9 cellular contexts compared by ENCODE assay signal in genomic region chr4:112279025-112279881, GRCh38. TPM values are rescaled to one million over a fixed set of nuclear protein-coding genes. Genes with fewer than 3 reads are reported as not detected.
DNase-seq lines count a peak whose midpoint lies in the region; ATAC-seq and TF ChIP-seq lines count a peak whose summit lies in the region.
"Had no signal": no experiment of that assay in that cellular context is flagged by ENCODE, and none has a peak within 500 bp of the region (broad histone marks: within the 10 kb centered on the region; RNA-seq: fewer than 3 reads in every experiment).

No MANE protein-coding gene starts in this region.

- H3K36me3 ChIP-seq in H7 (replicated peaks; ENCODE audit: control insufficient read depth, insufficient read depth, low read length) (no peaks in the 10 kb centered on the region), adrenal gland (replicated peaks in 1 of 2) (no peaks in the 10 kb centered on the region)

- peaks cover 4 to 20% of the 10 kb centered on the region in 2 donors for H3K4me1 ChIP-seq in adrenal gland (replicated peaks in 1 of 2)

- intact Hi-C loops in left colon (cut with DNase I, micrococcal nuclease) (no loop called here), adrenal gland (cut with DNase I) (no loop called here)

- no peak for TF ChIP-seq CTCF in adrenal gland (IDR thresholded peaks at IDR 0.05)

- WGBS in adrenal gland, 4 donors: 64 to 73% (median 70%) methylated on average over 10 of the region's 10 CpGs

- TF ChIP-seq POLR2A in adrenal gland (IDR thresholded peaks at IDR 0.05): no peak

- no peaks in the 10 kb centered on the region for H3K9me3 ChIP-seq in adrenal gland (replicated peaks in 1 of 3)

- H3K4me3 ChIP-seq in H7 (ENCODE audit: insufficient read depth, low read depth, low read length): no peak overlapping the region
- H3K4me3 ChIP-seq in adrenal gland: no peak overlapping the region

- no peaks in the 10 kb centered on the region; the same call in 1 of the 2 replicates for H3K27me3 ChIP-seq in H7 (ENCODE audit: control insufficient read depth, insufficient read depth, low read length)
- H3K27me3 ChIP-seq in adrenal gland: no peaks in the 10 kb centered on the region

- ATAC-seq in GM18858 (IDR thresholded peaks at IDR 0.05; ENCODE audit: unreplicated experiment) (peak; percentile 73), GM21786 (IDR thresholded peaks at IDR 0.05; ENCODE audit: unreplicated experiment) (peak; percentile 58), left colon (peak; percentile 27)

- no peak overlapping the region for H3K27ac ChIP-seq in adrenal gland

- DNase-seq in LHCN-M2 (ENCODE audit: low read depth) (peak; percentile 4), left colon (no peak), H7 (no peak), adrenal gland (no peak), hippocampal formation (lab: John Stamatoyannopoulos, UW) (no peak), NCI-H2029 (lab: John Stamatoyannopoulos, UW) (no peak)
- DNase-seq: aorta had no signal

RNA-seq across cellular contexts. Expression of gene TIFA, which starts 6.5 kb away (rescaled TPM):
- 7.8 and 9.9 TPM in 2 replicates for total RNA-seq in LHCN-M2 (2014; rRNA removed)
- 3.7 TPM for polyA plus RNA-seq in LHCN-M2 (2012)
- total RNA-seq in left colon: 1 to 10 TPM; 4.0 to 7.0 TPM
- 0.55 and 2.1 TPM in 2 replicates for total RNA-seq in H7 (2014; rRNA removed; shearing (Covaris generic))
- total RNA-seq in adrenal gland: 10 to 100 TPM in 4 of 8 donors, 1 to 10 TPM in 3, under 1 TPM in 1; 0.54 to 20.5 (median 11.7) TPM
- polyA plus RNA-seq in adrenal gland: 1 to 10 TPM; 2.2 to 6.7 (median 2.2) TPM

RNA-seq across cellular contexts. Expression of gene ALPK1, which starts 17.9 kb away (rescaled TPM):
- total RNA-seq in LHCN-M2 (2014; rRNA removed) (13.5 and 14.4 TPM in 2 replicates), left colon (10 to 100 TPM; 23.0 to 26.3 TPM), adrenal gland (10 to 100 TPM in 7 of 8 donors, 1 to 10 TPM in 1; 6.0 to 50.4 (median 20.2) TPM)
- polyA plus RNA-seq in LHCN-M2 (2012): 3.8 TPM
- total RNA-seq in H7 (2014; rRNA removed; shearing (Covaris generic)): 0.07 TPM in 1 of 2 replicates, not detected in the other
- 10 to 100 TPM in 2 of 3 donors, 1 to 10 TPM in 1; 6.8 to 13.8 (median 13.2) TPM for polyA plus RNA-seq in adrenal gland

RNA-seq across cellular contexts. Expression of gene AP1AR, which starts 47.7 kb away (rescaled TPM):
- total RNA-seq in LHCN-M2 (2014; rRNA removed): 21.6 and 26.5 TPM in 2 replicates
- 3.6 TPM for polyA plus RNA-seq in LHCN-M2 (2012)
- total RNA-seq in left colon: 10 to 100 TPM; 35.2 to 43.8 TPM
- total RNA-seq in H7 (2014; rRNA removed; shearing (Covaris generic)): 24.3 and 25.8 TPM in 2 replicates
- 10 to 100 TPM; 13.1 to 30.1 (median 19.6) TPM for total RNA-seq in adrenal gland
- 10 to 100 TPM in 1 of 3 donors, 1 to 10 TPM in 2; 7.3 to 27.5 (median 8.0) TPM for polyA plus RNA-seq in adrenal gland
